In the genomic region with DNA sequence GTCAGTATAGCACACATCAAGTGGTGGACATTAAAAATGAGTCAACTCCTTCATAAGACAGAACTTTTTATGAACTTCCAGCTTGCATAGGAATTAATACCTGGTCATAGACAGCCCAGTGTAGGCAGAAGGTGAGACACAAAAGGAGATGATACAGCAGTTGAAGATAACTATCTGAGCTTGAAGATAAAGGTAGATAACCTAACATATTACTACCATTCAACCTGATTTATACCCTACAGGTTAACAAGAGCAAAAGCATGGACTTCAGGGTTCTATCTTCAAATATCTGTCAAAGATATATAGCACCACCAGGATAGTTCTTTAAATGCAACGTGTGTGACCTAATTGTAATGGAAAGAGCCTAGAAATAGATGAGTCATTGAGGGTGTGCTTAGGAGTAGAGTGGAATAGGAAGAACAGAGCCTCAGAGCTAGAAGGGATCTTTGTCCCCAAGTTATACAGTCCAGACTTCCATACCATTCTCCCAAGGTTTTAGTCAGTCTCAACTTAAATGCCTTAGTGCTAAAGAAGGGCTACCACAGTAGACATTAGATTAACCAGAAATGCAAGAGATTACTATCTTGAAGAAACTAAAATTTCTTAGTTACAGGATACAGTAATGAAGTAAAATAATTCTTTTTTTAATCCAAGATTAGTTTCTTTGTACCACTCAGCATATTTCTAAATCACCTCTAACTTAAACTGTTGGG, we compare ENCODE assay signal across 11 cellular contexts. TPM values are rescaled to one million over a fixed set of nuclear protein-coding genes. Genes with fewer than 3 reads are reported as not detected.
A peak's percentile ranks its signal among the peaks of the same experiment; 100 is the strongest.
DNase-seq lines count a peak whose midpoint lies in the region; ATAC-seq, FAIRE-seq and TF ChIP-seq lines count a peak whose summit lies in the region.
"Had no signal": no experiment of that assay in that cellular context is flagged by ENCODE, and none has a peak within 500 bp of the region (broad histone marks: within the 10 kb centered on the region; RNA-seq: fewer than 3 reads in every experiment).

No MANE protein-coding gene starts in this region.

- CTCF ChIA-PET in CD8-positive, alpha-beta memory T cell (lab: Charles Lee): no interaction called here

- peaks cover 5% of the 10 kb centered on the region for H3K36me3 ChIP-seq in CD8-positive, alpha-beta memory T cell (ENCODE audit: insufficient read depth, low read length)
- H3K36me3 ChIP-seq in keratinocyte (ENCODE audit: control insufficient read depth in 2 of 2, extremely low read depth in 1 of 2, insufficient read depth in 2 of 2, low read length in 2 of 2) (peaks cover 3 to 6% of the 10 kb centered on the region in 2 experiments), thyroid gland (peaks cover 0 to 4% of the 10 kb centered on the region in 2 donors)

- 63 to 77% methylated on average over 1 of the region's 1 CpG for WGBS in thyroid gland, 2 donors

- no peak for FAIRE-seq in keratinocyte (lab: Jason Lieb, UNC)
- no peak for FAIRE-seq in frontal cortex (lab: Jason Lieb, UNC)
- FAIRE-seq: TTC549 had no signal

- no peaks in the 10 kb centered on the region for H3K9me1 ChIP-seq in keratinocyte (ENCODE audit: control insufficient read depth, extremely low read depth, insufficient read depth, low read length)

- H3K27me3 Mint-ChIP-seq in CD8-positive, alpha-beta memory T cell: no peaks in the 10 kb centered on the region
- H3K27me3 Mint-ChIP-seq in activated T-helper 17 cell treated with anti-CD3 and anti-CD28 coated beads, Interleukin-2, amount 50 U/mL, for 72 hours: no peaks in the 10 kb centered on the region

- H3K4me1 Mint-ChIP-seq in CD8-positive, alpha-beta memory T cell: peaks cover 72 to 91% (median 88%) of the 10 kb centered on the region in 3 donors
- peaks cover 41% of the 10 kb centered on the region for H3K4me1 Mint-ChIP-seq in activated T-helper 17 cell treated with anti-CD3 and anti-CD28 coated beads, Interleukin-2, amount 50 U/mL, for 72 hours

- no peak overlapping the region for H3K4me3 ChIP-seq in CD8-positive, alpha-beta memory T cell (ENCODE audit: low read length)
- no peak overlapping the region for H3K4me3 ChIP-seq in keratinocyte (ENCODE audit: control insufficient read depth in 2 of 3, extremely low read depth in 1 of 3, insufficient read depth in 2 of 3, low read depth in 1 of 3, low read length in 3 of 3)
- no peak overlapping the region for H3K4me3 ChIP-seq in thyroid gland (replicated peaks in 1 of 3)

- peak overlapping the region in 6 of 7 donors; percentile 10 to 75 (median 31) for H3K4me3 Mint-ChIP-seq in CD8-positive, alpha-beta memory T cell
- H3K4me3 Mint-ChIP-seq in activated T-helper 17 cell treated with anti-CD3 and anti-CD28 coated beads, Interleukin-2, amount 50 U/mL, for 72 hours: peak overlapping the region; percentile 25

- no peak for TF ChIP-seq CTCF in keratinocyte (optimal IDR thresholded peaks at IDR 0.05 in 1 of 3, IDR thresholded peaks at IDR 0.05 in 1 of 3, conservative IDR thresholded peaks at IDR 0.05 in 1 of 3; ENCODE audit: extremely low read depth in 1 of 3, insufficient read depth in 2 of 3, low read length in 3 of 3)
- no peak for TF ChIP-seq CTCF in thyroid gland (IDR thresholded peaks at IDR 0.05)
- no peak for TF ChIP-seq CTCF in GM20000 (IDR thresholded peaks at IDR 0.05; ENCODE audit: extremely low read depth, missing control alignments)

- no peaks in the 10 kb centered on the region for H3K9me3 ChIP-seq in CD8-positive, alpha-beta memory T cell (ENCODE audit: low read length)
- H3K9me3 ChIP-seq in keratinocyte (ENCODE audit: control insufficient read depth, low read depth, low read length) (no peaks in the 10 kb centered on the region), thyroid gland (no peaks in the 10 kb centered on the region)

- peak overlapping the region; percentile 22 for H3K27ac ChIP-seq in CD8-positive, alpha-beta memory T cell (ENCODE audit: low read depth, low read length)
- H3K27ac ChIP-seq in keratinocyte (ENCODE audit: control insufficient read depth, insufficient read depth, low read length) (peak overlapping the region; percentile 22), thyroid gland (no peak overlapping the region)

- H3K27me3 ChIP-seq in CD8-positive, alpha-beta memory T cell (ENCODE audit: insufficient read depth, low read length, poor library complexity, severe bottlenecking): no peaks in the 10 kb centered on the region
- H3K27me3 ChIP-seq in keratinocyte (ENCODE audit: control insufficient read depth, extremely low read depth, insufficient read depth, low read length) (no peaks in the 10 kb centered on the region), thyroid gland (no peaks in the 10 kb centered on the region)

- no peaks in the 10 kb centered on the region for H3K9me3 Mint-ChIP-seq in CD8-positive, alpha-beta memory T cell
- no peaks in the 10 kb centered on the region for H3K9me3 Mint-ChIP-seq in activated T-helper 17 cell treated with anti-CD3 and anti-CD28 coated beads, Interleukin-2, amount 50 U/mL, for 72 hours

- DNase-seq in CD8-positive, alpha-beta memory T cell: no peak
- DNase-seq in HT1080 (ENCODE audit: low read depth) (peak; percentile 58), keratinocyte (ENCODE audit: low read depth, low spot score) (no peak), frontal cortex (ENCODE audit: low spot score in 2 of 2) (no peak), thyroid gland (no peak), GM20000 (ENCODE audit: low spot score) (no peak)
- DNase-seq: activated naive CD4-positive, alpha-beta T cell treated with anti-CD3 and anti-CD28 coated beads, Interleukin-2, amount 50 U/mL, for 16 hours; NCI-H510A treated with DMSO at 0.1 percent for 48 hours had no signal

- intact Hi-C loops in thyroid gland (cut with DNase I): no loop called here

- H3K36me3 Mint-ChIP-seq in CD8-positive, alpha-beta memory T cell: peaks cover 0 to 61% (median 13%) of the 10 kb centered on the region in 3 donors
- peaks cover 92% of the 10 kb centered on the region for H3K36me3 Mint-ChIP-seq in activated T-helper 17 cell treated with anti-CD3 and anti-CD28 coated beads, Interleukin-2, amount 50 U/mL, for 72 hours (ENCODE audit: low read depth)

- POLR2A ChIA-PET in CD8-positive, alpha-beta memory T cell (lab: Charles Lee): interaction anchor here (1.4 kb wide), 1 partner anchor 9 kb away, joined by 4 read pairs; a partner anchor contains a TSS

- H3K79me2 ChIP-seq in keratinocyte (ENCODE audit: control insufficient read depth, insufficient read depth, low read length): peaks cover 84% of the 10 kb centered on the region

- ATAC-seq in activated T-helper 17 cell treated with anti-CD3 and anti-CD28 coated beads, Interleukin-2, amount 50 U/mL, for 72 hours (replicated peaks): peak; percentile 56
- ATAC-seq in GM18861 (IDR thresholded peaks at IDR 0.05; ENCODE audit: unreplicated experiment): no peak

- peaks cover 55% of the 10 kb centered on the region for H3K4me1 ChIP-seq in CD8-positive, alpha-beta memory T cell (ENCODE audit: insufficient read depth, low read length)
- H3K4me1 ChIP-seq in keratinocyte (ENCODE audit: control insufficient read depth, extremely low read depth, insufficient read depth, low read length): peaks cover 7% of the 10 kb centered on the region
- no peaks in the 10 kb centered on the region for H3K4me1 ChIP-seq in thyroid gland

- no peak overlapping the region for H3K9ac ChIP-seq in keratinocyte (ENCODE audit: control insufficient read depth, extremely low read depth, insufficient read depth, low read length)

- peak overlapping the region in 5 of 8 donors; percentile 21 to 45 (median 39) for H3K27ac Mint-ChIP-seq in CD8-positive, alpha-beta memory T cell
- H3K27ac Mint-ChIP-seq in activated T-helper 17 cell treated with anti-CD3 and anti-CD28 coated beads, Interleukin-2, amount 50 U/mL, for 72 hours: peak overlapping the region; percentile 37

- no peak overlapping the region for H2AFZ ChIP-seq in keratinocyte (ENCODE audit: control insufficient read depth, low read length)

- H3K4me2 ChIP-seq in keratinocyte (ENCODE audit: control insufficient read depth, extremely low read depth, insufficient read depth, low read depth, low read length): no peak overlapping the region

- H4K20me1 ChIP-seq in keratinocyte (ENCODE audit: control insufficient read depth, extremely low read depth, insufficient read depth, low read length): peaks cover 4% of the 10 kb centered on the region

- no peak for TF ChIP-seq POLR2A in thyroid gland (IDR thresholded peaks at IDR 0.05)

- dilution Hi-C loops in keratinocyte (cut with MboI; ENCODE audit: extremely low pct_ligation_motif_present, low sequenced_read_pairs): no loop called here

RNA-seq across cellular contexts. Expression of a gene that starts 9.2 kb away (rescaled TPM):
- total RNA-seq in CD8-positive, alpha-beta memory T cell: 10 to 100 TPM; 43.8 TPM
- polyA plus RNA-seq in CD8-positive, alpha-beta memory T cell: 51.5 TPM
- total RNA-seq in HT1080 (2014; rRNA removed; shearing (Covaris generic)): 12.8 and 24.9 TPM in 2 replicates
- polyA plus RNA-seq in HT1080 (2015; cell fraction: cytosol; rRNA removed): 17.4 and 24.2 TPM in 2 replicates
- polyA plus RNA-seq in HT1080 (2015; cell fraction: nucleus; rRNA removed): 43.7 and 48.6 TPM in 2 replicates
- total RNA-seq in activated T-helper 17 cell treated with anti-CD3 and anti-CD28 coated beads, Interleukin-2, amount 50 U/mL, for 72 hours: 10 to 100 TPM; 34.8 to 37.1 TPM
- 11.4 to 18.0 TPM (median 13.5 TPM) in 3 replicates for polyA plus RNA-seq in keratinocyte
- 22.9 TPM for polyA plus RNA-seq in keratinocyte (2011; ENCODE audit: low read depth)
- polyA plus RNA-seq in keratinocyte (2011; cell fraction: cytosol; rRNA removed): 5.9 and 14.7 TPM in 2 replicates
- polyA plus RNA-seq in keratinocyte (2011; cell fraction: nucleus; rRNA removed): 25.7 and 29.0 TPM in 2 replicates
- 11.3 and 18.4 TPM in 2 replicates for polyA plus RNA-seq in keratinocyte (2012; ENCODE audit: low replicate concordance)
- 6.2 to 24.0 TPM (median 17.1 TPM) in 3 replicates for polyA minus RNA-seq in keratinocyte
- 17.5 TPM for polyA minus RNA-seq in keratinocyte (2011; cell fraction: cytosol; rRNA and poly(A)+ RNA removed)
- polyA minus RNA-seq in keratinocyte (2011; cell fraction: nucleus; rRNA and poly(A)+ RNA removed): 25.4 and 55.6 TPM in 2 replicates
- 61.6 TPM for total RNA-seq in frontal cortex
- 10 to 100 TPM; 27.1 to 61.6 (median 36.2) TPM for total RNA-seq in thyroid gland

Comparison
In these comparisons a context has a peak if more than half of its experiments do, and no peak if none do; other contexts are left out.
1. H3K27ac ChIP-seq: peak in CD8-positive, alpha-beta memory T cell (single experiment) and keratinocyte (single experiment); none in thyroid gland (0 of 3).